In genomic region chr11:460331-461199, GRCh38 we compare ENCODE assay signal across 1 cellular context.
A peak's percentile ranks its signal among the peaks of the same experiment; 100 is the strongest.
TF ChIP-seq lines count a peak whose summit lies in the region.

No MANE protein-coding gene starts in this region.

TF ChIP-seq in K562, 482 proteins besides CTCF, POLR2A, EP300 and RAD21 (continued from another document and continues in another):
- TF ChIP-seq ZHX1 (conservative IDR thresholded peaks at IDR 0.05; ENCODE audit: low read length) (no peak), GABPA (tag; conservative IDR thresholded peaks at IDR 0.05; ENCODE audit: low read depth) (peak; percentile 56), CEBPB (tag; IDR thresholded peaks at IDR 0.05) (no peak), ETV1 (tag; conservative IDR thresholded peaks at IDR 0.05; ENCODE audit: low read depth) (peak; percentile 69), ZNF766 (CRISPR knock-in tag; conservative IDR thresholded peaks at IDR 0.05) (no peak; the same call in 1 of the 2 replicates), ZNF407 (IDR thresholded peaks at IDR 0.05; ENCODE audit: low read depth) (peak; percentile 53), CREM (IDR thresholded peaks at IDR 0.05; ENCODE audit: low read depth) (peak; percentile 69; the same call in 1 of the 2 replicates), FOXP1 (CRISPR knock-in tag; IDR thresholded peaks at IDR 0.05) (0 out of 2 replicates have a peak, but pooled peaks have one; percentile 40), HOXB6 (CRISPR knock-in tag; IDR thresholded peaks at IDR 0.05; ENCODE audit: borderline replicate concordance) (no peak), ID3 (CRISPR knock-in tag; IDR thresholded peaks at IDR 0.05) (no peak), ID3 (tag; IDR thresholded peaks at IDR 0.05) (no peak), BRF1 (IDR thresholded peaks at IDR 0.05; ENCODE audit: borderline replicate concordance, extremely low read depth, insufficient read length) (no peak), MNT (conservative IDR thresholded peaks at IDR 0.05) (peak; percentile 95 to 98), TRIM28 (IDR thresholded peaks at IDR 0.05) (no peak), ZNF224 (CRISPR knock-in tag; IDR thresholded peaks at IDR 0.05) (no peak), POLR3G (IDR thresholded peaks at IDR 0.05; ENCODE audit: extremely low read depth, insufficient read length, insufficient replicate concordance) (no peak), SRSF9 (IDR thresholded peaks at IDR 0.05; ENCODE audit: borderline replicate concordance, low read depth, low read length) (no peak), ZNF3 (CRISPR knock-in tag; IDR thresholded peaks at IDR 0.05) (no peak), BHLHE40 (IDR thresholded peaks at IDR 0.05; ENCODE audit: low read length) (peak; percentile 94), PML (IDR thresholded peaks at IDR 0.05; ENCODE audit: low read length) (peak; percentile 57; the same call in 1 of the 2 replicates), MXD1 (CRISPR knock-in tag; IDR thresholded peaks at IDR 0.05; ENCODE audit: borderline replicate concordance, poor library complexity, severe bottlenecking) (no peak), PCBP2 (IDR thresholded peaks at IDR 0.05; ENCODE audit: low read depth, low read length, poor library complexity, severe bottlenecking) (no peak), RCOR1 (IDR thresholded peaks at IDR 0.05; ENCODE audit: borderline replicate concordance in 1 of 2, low read depth in 2 of 2, low read length in 2 of 2) (peak; percentile 60 to 62), RAD51 (IDR thresholded peaks at IDR 0.05; ENCODE audit: borderline replicate concordance, low read depth) (peak; percentile 89), NRF1 (conservative IDR thresholded peaks at IDR 0.05 in 1 of 2, IDR thresholded peaks at IDR 0.05 in 1 of 2) (peak; percentile 62 to 69), FOXA3 (CRISPR knock-in tag; conservative IDR thresholded peaks at IDR 0.05 in 1 of 2, IDR thresholded peaks at IDR 0.05 in 1 of 2) (peak in 1 of 2 experiments; percentile 2; a peak in 1 of 4 replicates), POLR2AphosphoS5 (IDR thresholded peaks at IDR 0.05; ENCODE audit: control insufficient read depth, insufficient read depth, low read depth, low read length) (peak; percentile 48), FOXA1 (IDR thresholded peaks at IDR 0.05; ENCODE audit: borderline replicate concordance) (no peak), ZNF311 (CRISPR knock-in tag; IDR thresholded peaks at IDR 0.05) (no peak), FOXJ2 (tag; IDR thresholded peaks at IDR 0.05) (peak; percentile 67; the same call in 1 of the 2 replicates), RUNX1 (IDR thresholded peaks at IDR 0.05; ENCODE audit: low read depth) (0 out of 2 replicates have a peak, but pooled peaks have one; percentile 52), BRD9 (IDR thresholded peaks at IDR 0.05; ENCODE audit: low read depth, partially characterized antibody) (no peak), ZKSCAN8 (CRISPR knock-in tag; IDR thresholded peaks at IDR 0.05) (no peak; the same call in 1 of the 2 replicates), CC2D1A (IDR thresholded peaks at IDR 0.05) (no peak), SMARCA5 (IDR thresholded peaks at IDR 0.05) (0 out of 2 replicates have a peak, but pooled peaks have one; percentile 14), ZNF512 (tag; IDR thresholded peaks at IDR 0.05) (no peak), FOXM1 (IDR thresholded peaks at IDR 0.05; ENCODE audit: low read depth) (no peak), FOXM1 (CRISPR knock-in tag; IDR thresholded peaks at IDR 0.05; ENCODE audit: low read depth) (no peak), TCF3 (CRISPR knock-in tag; IDR thresholded peaks at IDR 0.05) (peak; percentile 96), POU5F1 (IDR thresholded peaks at IDR 0.05; ENCODE audit: borderline replicate concordance, low read depth, low read length, partially characterized antibody) (no peak), ZC3H11A (IDR thresholded peaks at IDR 0.05; ENCODE audit: low read depth, low read length) (no peak), ZKSCAN1 (IDR thresholded peaks at IDR 0.05; ENCODE audit: low read depth, low read length) (peak; percentile 59; the same call in 1 of the 2 replicates), DNMT1 (IDR thresholded peaks at IDR 0.05) (no peak), E2F1 (CRISPR knock-in tag; IDR thresholded peaks at IDR 0.05) (no peak), ZNF143 (CRISPR knock-in tag; IDR thresholded peaks at IDR 0.05) (no peak), ZNF395 (CRISPR knock-in tag; IDR thresholded peaks at IDR 0.05) (peak; percentile 90)
